In genomic region chrX:39890807-39891206, GRCh38 we compare ENCODE assay signal across 23 cellular contexts.
"Had no signal": no experiment of that assay in that cellular context is flagged by ENCODE, and none has a peak within 500 bp of the region (broad histone marks: within the 10 kb centered on the region; RNA-seq: fewer than 3 reads in every experiment).

No MANE protein-coding gene starts in this region.

- H3K4me1 ChIP-seq: gastroesophageal sphincter, prostate gland, sigmoid colon, testis, tibial nerve, upper lobe of right lung, vagina had no signal

- H3K9me3 ChIP-seq: esophagus squamous epithelium, gastroesophageal sphincter, mucosa of descending colon, neutrophil, prostate gland, sigmoid colon, testis, tibial nerve, upper lobe of right lung, vagina had no signal

- H3K27me3 ChIP-seq: esophagus squamous epithelium, gastroesophageal sphincter, hepatocyte, neutrophil, sigmoid colon, testis, upper lobe of right lung, vagina had no signal

- H3K36me3 ChIP-seq: esophagus squamous epithelium, gastroesophageal sphincter, neutrophil, prostate gland, sigmoid colon, tibial nerve, upper lobe of right lung, vagina had no signal

- ATAC-seq: effector memory CD8-positive, alpha-beta T cell; gastroesophageal sphincter; mucosa of descending colon; naive thymus-derived CD8-positive, alpha-beta T cell; stimulated activated naive B cell treated with anti-CD40 and anti-IgM and Interleukin-4, amounts not matched to agents 10 μg/mL and 1 μg/mL and 100 μg/mL, for 72 hours; stimulated activated naive CD8-positive, alpha-beta T cell treated with anti-CD3 and anti-CD28 coated beads, Interleukin-15, amount 100 ng/mL, for 72 hours; upper lobe of right lung had no signal

- H3K27ac ChIP-seq: gastroesophageal sphincter, hepatocyte, prostate gland, sigmoid colon, skin epidermis, testis, tibial nerve, upper lobe of right lung, vagina had no signal

- DNase-seq: effector memory CD8-positive, alpha-beta T cell; esophagus squamous epithelium; foreskin fibroblast; glutamatergic neuron; kidney; left colon; naive thymus-derived CD8-positive, alpha-beta T cell; retina; sigmoid colon; stimulated activated CD4-positive, alpha-beta T cell treated with anti-CD3 and anti-CD28 coated beads, Interleukin-2, amount 100 ng/mL, for 24 hours; stimulated activated CD4-positive, alpha-beta T cell treated with anti-CD3 and anti-CD28 coated beads, Interleukin-4, amount 100 ng/mL, for 4 hours; stimulated activated naive B cell treated with anti-CD40 and anti-IgM and Interleukin-4, amounts not matched to agents 10 μg/mL and 1 μg/mL and 100 μg/mL, for 72 hours; stimulated activated naive CD8-positive, alpha-beta T cell treated with anti-CD3 and anti-CD28 coated beads, Interleukin-15, amount 100 ng/mL, for 72 hours; testis; upper lobe of right lung had no signal

- H3K4me3 ChIP-seq: esophagus squamous epithelium, gastroesophageal sphincter, hepatocyte, mucosa of descending colon, prostate gland, sigmoid colon, skin epidermis, testis, tibial nerve, upper lobe of right lung, vagina had no signal
